ENCODE assay signal across 8 cellular contexts in genomic region chr17:42288985-42289862, GRCh38.
DNase-seq lines count a peak whose midpoint lies in the region; ATAC-seq and TF ChIP-seq lines count a peak whose summit lies in the region.

No MANE protein-coding gene starts in this region.

- no peak overlapping the region for H3K27ac ChIP-seq in iPS-18a (ENCODE audit: low read length)

- no peak for TF ChIP-seq POLR2A in NB4 (IDR thresholded peaks at IDR 0.05; ENCODE audit: extremely low read depth, insufficient read length)

- H3K4me3 ChIP-seq in NB4 (ENCODE audit: low read depth, low read length), result peak overlapping the region; percentile 57
- peak overlapping the region; percentile 55 for H3K4me3 ChIP-seq in iPS-18a (ENCODE audit: low read length)

- H3K27me3 ChIP-seq in iPS-18a (ENCODE audit: control insufficient read depth, insufficient read depth, low read length), result peaks cover 38% of the 10 kb centered on the region

- CTCF ChIA-PET in GM10248 (lab: Yijun Ruan, JAX), result interaction anchor here (1.1 to 2.7 kb wide), 6 partner anchors 13 to 114 kb away, joined by 4 to 15 read pairs (median 5); no protein-coding TSS in a partner anchor

- ATAC-seq in GM19023 (IDR thresholded peaks at IDR 0.05; ENCODE audit: unreplicated experiment), result no peak

- H3K9me3 ChIP-seq in iPS-18a (ENCODE audit: control insufficient read depth, low read depth, low read length), result no peaks in the 10 kb centered on the region

- DNase-seq in GM10248 (ENCODE audit: extremely low spot score) (peak; percentile 60), NB4 (ENCODE audit: low read depth) (no peak), activated gamma-delta T cell (lab: John Stamatoyannopoulos, UW) (peak; percentile 33), OCI-M2 (lab: John Stamatoyannopoulos, UW; ENCODE audit: unreplicated experiment) (no peak), SIG-M5 treated with dmso at 0.1 percent for 504 hours (lab: John Stamatoyannopoulos, UW; ENCODE audit: unreplicated experiment) (no peak)
- DNase-seq in stimulated activated CD4-positive, alpha-beta T cell treated with anti-CD3 and anti-CD28 coated beads, Interleukin-15, amount 100 ng/mL, for 24 hours, result peak; percentile 74

- no peaks in the 10 kb centered on the region for H3K36me3 ChIP-seq in iPS-18a (ENCODE audit: control insufficient read depth, low read depth, low read length)

- TF ChIP-seq CTCF in GM10248 (IDR thresholded peaks at IDR 0.05; ENCODE audit: control extremely low read depth, extremely low read depth, low read depth, missing control alignments) (no peak), NB4 (IDR thresholded peaks at IDR 0.05; ENCODE audit: low read depth, low read length) (no peak)

- H3K9ac ChIP-seq in iPS-18a (ENCODE audit: low read length), result no peak overlapping the region

- POLR2A ChIA-PET in GM10248 (lab: Yijun Ruan, JAX), result interaction anchor here (0.9 kb wide), 1 partner anchor 13 kb away, joined by 5 read pairs; no protein-coding TSS in a partner anchor

- peaks cover 7% of the 10 kb centered on the region for H3K4me1 ChIP-seq in iPS-18a (ENCODE audit: control insufficient read depth, low read depth, low read length)

Comparison
In these comparisons a context has a peak if more than half of its experiments do, and no peak if none do; other contexts are left out.
1. DNase-seq: peak in GM10248 (single experiment), activated gamma-delta T cell (single experiment) and stimulated activated CD4-positive, alpha-beta T cell treated with anti-CD3 and anti-CD28 coated beads, Interleukin-15, amount 100 ng/mL, for 24 hours (single experiment); none in NB4 (single experiment), OCI-M2 (single experiment) and SIG-M5 treated with dmso at 0.1 percent for 504 hours (single experiment).